Comparison of ENCODE assay signal across 1 cellular context in the genomic region with DNA sequence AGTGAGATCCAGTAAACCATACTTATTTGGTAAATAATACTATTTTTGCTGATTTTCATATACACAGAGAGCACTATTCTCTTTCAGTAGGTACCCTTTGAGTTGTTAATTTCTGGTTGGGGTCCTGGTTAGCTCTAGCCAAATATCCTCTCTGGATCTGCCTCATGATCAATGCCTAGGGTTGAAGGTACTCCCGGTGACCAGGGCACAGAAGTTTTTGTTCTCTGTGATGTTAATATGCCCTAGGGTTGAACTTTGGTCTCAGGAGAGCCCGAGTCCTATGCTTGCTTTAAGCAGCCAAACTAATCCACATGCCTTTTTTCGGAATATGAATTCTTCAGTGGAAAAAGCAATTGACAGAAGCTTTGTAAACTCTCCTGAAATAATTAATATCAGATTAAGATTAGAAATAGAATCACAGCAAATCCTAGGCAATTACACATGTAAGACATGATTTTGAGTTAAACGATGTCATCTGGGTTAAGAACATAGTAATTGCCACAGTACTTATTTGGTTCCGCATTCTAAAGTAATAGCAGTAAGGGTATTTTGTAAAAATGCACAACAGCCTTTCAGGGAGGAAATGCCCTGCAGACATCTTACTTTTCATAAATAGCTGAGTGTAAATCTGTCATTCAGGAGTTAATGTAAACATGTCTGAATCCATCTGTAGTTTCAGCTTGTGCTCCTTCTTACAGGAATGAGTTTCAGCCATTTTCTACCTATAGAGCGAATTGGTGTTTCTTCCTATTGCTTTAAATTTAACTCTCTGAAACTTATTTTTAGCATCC.
TF ChIP-seq lines count a peak whose summit lies in the region.

No MANE protein-coding gene starts in this region.

TF ChIP-seq in HepG2, 621 proteins besides CTCF, POLR2A, EP300 and RAD21 (continues in another document):
- no peak for TF ChIP-seq LCORL (IDR thresholded peaks at IDR 0.05)
- peak; percentile 71 for TF ChIP-seq LCORL (CRISPR knock-in tag; IDR thresholded peaks at IDR 0.05)
- TF ChIP-seq GLI4 (CRISPR knock-in tag; IDR thresholded peaks at IDR 0.05; ENCODE audit: borderline replicate concordance): no peak
- TF ChIP-seq ZNF766 (CRISPR knock-in tag; IDR thresholded peaks at IDR 0.05; ENCODE audit: borderline replicate concordance): no peak
- TF ChIP-seq, protein P1, sequence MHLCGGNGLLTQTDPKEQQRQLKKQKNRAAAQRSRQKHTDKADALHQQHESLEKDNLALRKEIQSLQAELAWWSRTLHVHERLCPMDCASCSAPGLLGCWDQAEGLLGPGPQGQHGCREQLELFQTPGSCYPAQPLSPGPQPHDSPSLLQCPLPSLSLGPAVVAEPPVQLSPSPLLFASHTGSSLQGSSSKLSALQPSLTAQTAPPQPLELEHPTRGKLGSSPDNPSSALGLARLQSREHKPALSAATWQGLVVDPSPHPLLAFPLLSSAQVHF (CRISPR knock-in tag; IDR thresholded peaks at IDR 0.05): no peak
- TF ChIP-seq GZF1 (CRISPR knock-in tag; IDR thresholded peaks at IDR 0.05): no peak
- TF ChIP-seq, protein P2, sequence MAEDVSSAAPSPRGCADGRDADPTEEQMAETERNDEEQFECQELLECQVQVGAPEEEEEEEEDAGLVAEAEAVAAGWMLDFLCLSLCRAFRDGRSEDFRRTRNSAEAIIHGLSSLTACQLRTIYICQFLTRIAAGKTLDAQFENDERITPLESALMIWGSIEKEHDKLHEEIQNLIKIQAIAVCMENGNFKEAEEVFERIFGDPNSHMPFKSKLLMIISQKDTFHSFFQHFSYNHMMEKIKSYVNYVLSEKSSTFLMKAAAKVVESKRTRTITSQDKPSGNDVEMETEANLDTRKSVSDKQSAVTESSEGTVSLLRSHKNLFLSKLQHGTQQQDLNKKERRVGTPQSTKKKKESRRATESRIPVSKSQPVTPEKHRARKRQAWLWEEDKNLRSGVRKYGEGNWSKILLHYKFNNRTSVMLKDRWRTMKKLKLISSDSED (CRISPR knock-in tag; IDR thresholded peaks at IDR 0.05): no peak
- TF ChIP-seq, protein P3, sequence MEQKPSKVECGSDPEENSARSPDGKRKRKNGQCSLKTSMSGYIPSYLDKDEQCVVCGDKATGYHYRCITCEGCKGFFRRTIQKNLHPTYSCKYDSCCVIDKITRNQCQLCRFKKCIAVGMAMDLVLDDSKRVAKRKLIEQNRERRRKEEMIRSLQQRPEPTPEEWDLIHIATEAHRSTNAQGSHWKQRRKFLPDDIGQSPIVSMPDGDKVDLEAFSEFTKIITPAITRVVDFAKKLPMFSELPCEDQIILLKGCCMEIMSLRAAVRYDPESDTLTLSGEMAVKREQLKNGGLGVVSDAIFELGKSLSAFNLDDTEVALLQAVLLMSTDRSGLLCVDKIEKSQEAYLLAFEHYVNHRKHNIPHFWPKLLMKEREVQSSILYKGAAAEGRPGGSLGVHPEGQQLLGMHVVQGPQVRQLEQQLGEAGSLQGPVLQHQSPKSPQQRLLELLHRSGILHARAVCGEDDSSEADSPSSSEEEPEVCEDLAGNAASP (CRISPR knock-in tag; IDR thresholded peaks at IDR 0.05; ENCODE audit: borderline replicate concordance): no peak
- TF ChIP-seq, protein P4, sequence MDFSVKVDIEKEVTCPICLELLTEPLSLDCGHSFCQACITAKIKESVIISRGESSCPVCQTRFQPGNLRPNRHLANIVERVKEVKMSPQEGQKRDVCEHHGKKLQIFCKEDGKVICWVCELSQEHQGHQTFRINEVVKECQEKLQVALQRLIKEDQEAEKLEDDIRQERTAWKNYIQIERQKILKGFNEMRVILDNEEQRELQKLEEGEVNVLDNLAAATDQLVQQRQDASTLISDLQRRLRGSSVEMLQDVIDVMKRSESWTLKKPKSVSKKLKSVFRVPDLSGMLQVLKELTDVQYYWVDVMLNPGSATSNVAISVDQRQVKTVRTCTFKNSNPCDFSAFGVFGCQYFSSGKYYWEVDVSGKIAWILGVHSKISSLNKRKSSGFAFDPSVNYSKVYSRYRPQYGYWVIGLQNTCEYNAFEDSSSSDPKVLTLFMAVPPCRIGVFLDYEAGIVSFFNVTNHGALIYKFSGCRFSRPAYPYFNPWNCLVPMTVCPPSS (IDR thresholded peaks at IDR 0.05): no peak
- TF ChIP-seq, protein P5, sequence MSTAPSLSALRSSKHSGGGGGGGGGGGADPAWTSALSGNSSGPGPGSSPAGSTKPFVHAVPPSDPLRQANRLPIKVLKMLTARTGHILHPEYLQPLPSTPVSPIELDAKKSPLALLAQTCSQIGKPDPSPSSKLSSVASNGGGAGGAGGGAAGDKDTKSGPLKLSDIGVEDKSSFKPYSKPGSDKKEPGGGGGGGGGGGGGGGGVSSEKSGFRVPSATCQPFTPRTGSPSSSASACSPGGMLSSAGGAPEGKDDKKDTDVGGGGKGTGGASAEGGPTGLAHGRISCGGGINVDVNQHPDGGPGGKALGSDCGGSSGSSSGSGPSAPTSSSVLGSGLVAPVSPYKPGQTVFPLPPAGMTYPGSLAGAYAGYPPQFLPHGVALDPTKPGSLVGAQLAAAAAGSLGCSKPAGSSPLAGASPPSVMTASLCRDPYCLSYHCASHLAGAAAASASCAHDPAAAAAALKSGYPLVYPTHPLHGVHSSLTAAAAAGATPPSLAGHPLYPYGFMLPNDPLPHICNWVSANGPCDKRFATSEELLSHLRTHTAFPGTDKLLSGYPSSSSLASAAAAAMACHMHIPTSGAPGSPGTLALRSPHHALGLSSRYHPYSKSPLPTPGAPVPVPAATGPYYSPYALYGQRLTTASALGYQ (CRISPR knock-in tag; IDR thresholded peaks at IDR 0.05): peak; percentile 46; the same call in 1 of the 2 replicates
- peak; percentile 24; the same call in 1 of the 2 replicates for TF ChIP-seq CREM (IDR thresholded peaks at IDR 0.05)
- TF ChIP-seq CREM (CRISPR knock-in tag; IDR thresholded peaks at IDR 0.05): no peak
- peak; percentile 61; the same call in 1 of the 2 replicates for TF ChIP-seq ISL2 (CRISPR knock-in tag; IDR thresholded peaks at IDR 0.05)
- TF ChIP-seq ZFY (CRISPR knock-in tag; IDR thresholded peaks at IDR 0.05): no peak
- TF ChIP-seq FOXJ3 (CRISPR knock-in tag; IDR thresholded peaks at IDR 0.05; ENCODE audit: borderline replicate concordance): peak; percentile 58; the same call in 1 of the 2 replicates
- TF ChIP-seq ZNF629 (CRISPR knock-in tag; conservative IDR thresholded peaks at IDR 0.05): 0 out of 2 replicates have a peak, but pooled peaks have one; percentile 20
- TF ChIP-seq, protein P6, sequence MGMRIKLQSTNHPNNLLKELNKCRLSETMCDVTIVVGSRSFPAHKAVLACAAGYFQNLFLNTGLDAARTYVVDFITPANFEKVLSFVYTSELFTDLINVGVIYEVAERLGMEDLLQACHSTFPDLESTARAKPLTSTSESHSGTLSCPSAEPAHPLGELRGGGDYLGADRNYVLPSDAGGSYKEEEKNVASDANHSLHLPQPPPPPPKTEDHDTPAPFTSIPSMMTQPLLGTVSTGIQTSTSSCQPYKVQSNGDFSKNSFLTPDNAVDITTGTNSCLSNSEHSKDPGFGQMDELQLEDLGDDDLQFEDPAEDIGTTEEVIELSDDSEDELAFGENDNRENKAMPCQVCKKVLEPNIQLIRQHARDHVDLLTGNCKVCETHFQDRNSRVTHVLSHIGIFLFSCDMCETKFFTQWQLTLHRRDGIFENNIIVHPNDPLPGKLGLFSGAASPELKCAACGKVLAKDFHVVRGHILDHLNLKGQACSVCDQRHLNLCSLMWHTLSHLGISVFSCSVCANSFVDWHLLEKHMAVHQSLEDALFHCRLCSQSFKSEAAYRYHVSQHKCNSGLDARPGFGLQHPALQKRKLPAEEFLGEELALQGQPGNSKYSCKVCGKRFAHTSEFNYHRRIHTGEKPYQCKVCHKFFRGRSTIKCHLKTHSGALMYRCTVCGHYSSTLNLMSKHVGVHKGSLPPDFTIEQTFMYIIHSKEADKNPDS (CRISPR knock-in tag; IDR thresholded peaks at IDR 0.05): peak; percentile 85; the same call in 1 of the 2 replicates
- TF ChIP-seq FOXP1 (IDR thresholded peaks at IDR 0.05): no peak
- TF ChIP-seq FOXP1 (CRISPR knock-in tag; IDR thresholded peaks at IDR 0.05): peak; percentile 31; the same call in 1 of the 2 replicates
- TF ChIP-seq SIN3A (IDR thresholded peaks at IDR 0.05; ENCODE audit: borderline replicate concordance, low read depth, low read length): no peak
- TF ChIP-seq CBX5 (CRISPR knock-in tag; IDR thresholded peaks at IDR 0.05; ENCODE audit: borderline replicate concordance): no peak
- TF ChIP-seq ZBTB21 (CRISPR knock-in tag; IDR thresholded peaks at IDR 0.05): no peak
- TF ChIP-seq STAG1 (CRISPR knock-in tag; IDR thresholded peaks at IDR 0.05): peak; percentile 22; the same call in 1 of the 2 replicates
- TF ChIP-seq TMF1 (CRISPR knock-in tag; IDR thresholded peaks at IDR 0.05; ENCODE audit: low read depth): no peak
- TF ChIP-seq, protein P7, sequence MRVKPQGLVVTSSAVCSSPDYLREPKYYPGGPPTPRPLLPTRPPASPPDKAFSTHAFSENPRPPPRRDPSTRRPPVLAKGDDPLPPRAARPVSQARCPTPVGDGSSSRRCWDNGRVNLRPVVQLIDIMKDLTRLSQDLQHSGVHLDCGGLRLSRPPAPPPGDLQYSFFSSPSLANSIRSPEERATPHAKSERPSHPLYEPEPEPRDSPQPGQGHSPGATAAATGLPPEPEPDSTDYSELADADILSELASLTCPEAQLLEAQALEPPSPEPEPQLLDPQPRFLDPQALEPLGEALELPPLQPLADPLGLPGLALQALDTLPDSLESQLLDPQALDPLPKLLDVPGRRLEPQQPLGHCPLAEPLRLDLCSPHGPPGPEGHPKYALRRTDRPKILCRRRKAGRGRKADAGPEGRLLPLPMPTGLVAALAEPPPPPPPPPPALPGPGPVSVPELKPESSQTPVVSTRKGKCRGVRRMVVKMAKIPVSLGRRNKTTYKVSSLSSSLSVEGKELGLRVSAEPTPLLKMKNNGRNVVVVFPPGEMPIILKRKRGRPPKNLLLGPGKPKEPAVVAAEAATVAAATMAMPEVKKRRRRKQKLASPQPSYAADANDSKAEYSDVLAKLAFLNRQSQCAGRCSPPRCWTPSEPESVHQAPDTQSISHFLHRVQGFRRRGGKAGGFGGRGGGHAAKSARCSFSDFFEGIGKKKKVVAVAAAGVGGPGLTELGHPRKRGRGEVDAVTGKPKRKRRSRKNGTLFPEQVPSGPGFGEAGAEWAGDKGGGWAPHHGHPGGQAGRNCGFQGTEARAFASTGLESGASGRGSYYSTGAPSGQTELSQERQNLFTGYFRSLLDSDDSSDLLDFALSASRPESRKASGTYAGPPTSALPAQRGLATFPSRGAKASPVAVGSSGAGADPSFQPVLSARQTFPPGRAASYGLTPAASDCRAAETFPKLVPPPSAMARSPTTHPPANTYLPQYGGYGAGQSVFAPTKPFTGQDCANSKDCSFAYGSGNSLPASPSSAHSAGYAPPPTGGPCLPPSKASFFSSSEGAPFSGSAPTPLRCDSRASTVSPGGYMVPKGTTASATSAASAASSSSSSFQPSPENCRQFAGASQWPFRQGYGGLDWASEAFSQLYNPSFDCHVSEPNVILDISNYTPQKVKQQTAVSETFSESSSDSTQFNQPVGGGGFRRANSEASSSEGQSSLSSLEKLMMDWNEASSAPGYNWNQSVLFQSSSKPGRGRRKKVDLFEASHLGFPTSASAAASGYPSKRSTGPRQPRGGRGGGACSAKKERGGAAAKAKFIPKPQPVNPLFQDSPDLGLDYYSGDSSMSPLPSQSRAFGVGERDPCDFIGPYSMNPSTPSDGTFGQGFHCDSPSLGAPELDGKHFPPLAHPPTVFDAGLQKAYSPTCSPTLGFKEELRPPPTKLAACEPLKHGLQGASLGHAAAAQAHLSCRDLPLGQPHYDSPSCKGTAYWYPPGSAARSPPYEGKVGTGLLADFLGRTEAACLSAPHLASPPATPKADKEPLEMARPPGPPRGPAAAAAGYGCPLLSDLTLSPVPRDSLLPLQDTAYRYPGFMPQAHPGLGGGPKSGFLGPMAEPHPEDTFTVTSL (CRISPR knock-in tag; IDR thresholded peaks at IDR 0.05; ENCODE audit: borderline replicate concordance): peak; percentile 34; the same call in 1 of the 2 replicates
- TF ChIP-seq NR2F6 (IDR thresholded peaks at IDR 0.05): no peak
- 0 out of 2 replicates have a peak, but pooled peaks have one; percentile 37 for TF ChIP-seq NR2F6 (CRISPR knock-in tag; IDR thresholded peaks at IDR 0.05)
